Comparison of ENCODE assay signal across 8 cellular contexts in the genomic region with DNA sequence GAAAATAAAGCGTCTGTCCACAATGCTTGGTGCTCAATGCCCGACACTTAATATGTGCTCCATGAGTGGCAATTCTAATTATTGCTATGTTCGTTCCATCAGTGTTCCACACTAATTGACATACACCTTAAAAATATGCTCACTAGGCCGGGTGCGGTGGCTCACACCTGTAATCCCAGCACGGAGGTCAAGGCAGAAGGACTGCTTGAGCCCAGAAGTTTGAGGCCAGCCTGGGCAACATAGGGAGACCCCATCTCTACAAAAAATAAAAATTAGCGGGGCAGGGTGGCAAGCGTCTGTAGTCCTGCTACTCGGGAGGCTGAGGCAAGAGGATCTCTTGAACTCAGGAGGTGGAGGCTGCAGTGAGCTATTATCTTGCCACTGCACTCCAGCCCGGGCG. TPM values are rescaled to one million over a fixed set of nuclear protein-coding genes. Genes with fewer than 3 reads are reported as not detected.
DNase-seq lines count a peak whose midpoint lies in the region; ATAC-seq and TF ChIP-seq lines count a peak whose summit lies in the region.

No MANE protein-coding gene starts in this region.

- TF ChIP-seq POLR2A in NB4 (IDR thresholded peaks at IDR 0.05; ENCODE audit: extremely low read depth, insufficient read length): no peak

- peak overlapping the region; percentile 84 to 91 for H3K4me3 Mint-ChIP-seq in CD14-positive monocyte

- no peaks in the 10 kb centered on the region for H3K36me3 ChIP-seq in neutrophil

- H3K9me3 Mint-ChIP-seq in CD14-positive monocyte: peaks cover 0 to 3% (median 0%) of the 10 kb centered on the region in 7 donors

- peak overlapping the region; percentile 62 for H3K4me3 ChIP-seq in NB4 (ENCODE audit: low read depth, low read length)
- H3K4me3 ChIP-seq in dorsolateral prefrontal cortex: peak overlapping the region; percentile 70 to 99 (median 90)
- H3K4me3 ChIP-seq in neutrophil (ENCODE audit: low read depth in 1 of 2, low read length in 1 of 2): peak overlapping the region; percentile 81 to 89

- H3K27ac ChIP-seq in dorsolateral prefrontal cortex (peak overlapping the region in 54 of 59 donors; percentile 23 to 95 (median 90)), neutrophil (peak overlapping the region; percentile 84)

- peaks cover 43% of the 10 kb centered on the region for H3K4me1 Mint-ChIP-seq in CD14-positive monocyte

- ATAC-seq in GM18907 (IDR thresholded peaks at IDR 0.05; ENCODE audit: unreplicated experiment) (no peak), HG02763 (IDR thresholded peaks at IDR 0.05; ENCODE audit: unreplicated experiment) (no peak), GM21528 (IDR thresholded peaks at IDR 0.05; ENCODE audit: low FRiP score, unreplicated experiment) (no peak)

- no peaks in the 10 kb centered on the region for H3K27me3 ChIP-seq in dorsolateral prefrontal cortex
- H3K27me3 ChIP-seq in neutrophil: peaks cover 2% of the 10 kb centered on the region

- peaks cover 27 to 34% of the 10 kb centered on the region in 2 experiments for H3K4me1 ChIP-seq in neutrophil (ENCODE audit: control insufficient read depth in 1 of 2, insufficient read depth in 1 of 2, low read depth in 1 of 2, low read length in 1 of 2)

- peak overlapping the region; percentile 62 to 93 (median 84) for H3K27ac Mint-ChIP-seq in CD14-positive monocyte

- H3K9me3 ChIP-seq in neutrophil: no peaks in the 10 kb centered on the region

- intact Hi-C loops in CD14-positive monocyte (cut with micrococcal nuclease): loop anchor here (5.0 to 10.0 kb wide), 2 partner anchors 34 to 258 kb away; a partner anchor contains a TSS
- intact Hi-C loops in dorsolateral prefrontal cortex (cut with DNase I): loop anchor here (5.0 to 10.0 kb wide), 9 partner anchors 186 to 628 kb away; a partner anchor contains a TSS

- no peaks in the 10 kb centered on the region for H3K36me3 Mint-ChIP-seq in CD14-positive monocyte

- DNase-seq in CD14-positive monocyte (ENCODE audit: low spot score) (no peak), NB4 (ENCODE audit: low read depth) (no peak), dorsolateral prefrontal cortex (no peak), NCI-H187 treated with DMSO at 0.1 percent for 48 hours (lab: John Stamatoyannopoulos, UW) (no peak)

- H3K27me3 Mint-ChIP-seq in CD14-positive monocyte (ENCODE audit: low read depth in 3 of 3): peaks cover 0 to 2% (median 1%) of the 10 kb centered on the region in 3 donors

- TF ChIP-seq CTCF in CD14-positive monocyte (IDR thresholded peaks at IDR 0.05) (no peak), NB4 (IDR thresholded peaks at IDR 0.05; ENCODE audit: low read depth, low read length) (no peak), dorsolateral prefrontal cortex (IDR thresholded peaks at IDR 0.05 in 54 of 56, conservative IDR thresholded peaks at IDR 0.05 in 2 of 56; ENCODE audit: low read depth in 1 of 56, partially characterized antibody in 56 of 56) (no peak), neutrophil (IDR thresholded peaks at IDR 0.05) (no peak)

RNA-seq across cellular contexts. Expression of a gene that starts 0.6 kb away (rescaled TPM):
- 1 to 10 TPM in 1 of 2 donors, under 1 TPM in 1; 0.73 to 2.4 TPM for polyA plus RNA-seq in CD14-positive monocyte
- total RNA-seq in dorsolateral prefrontal cortex: 100 to 1,000 TPM; 133 to 246 (median 192) TPM

RNA-seq across cellular contexts. Expression of a gene that starts 26.5 kb away (rescaled TPM):
- polyA plus RNA-seq in CD14-positive monocyte: 100 to 1,000 TPM; 201 to 259 TPM
- total RNA-seq in dorsolateral prefrontal cortex: 100 to 1,000 TPM; 346 to 633 (median 442) TPM

RNA-seq across cellular contexts. Expression of a gene that starts 35.9 kb away (rescaled TPM):
- polyA plus RNA-seq in CD14-positive monocyte: 10 to 100 TPM; 28.8 to 41.9 TPM
- total RNA-seq in dorsolateral prefrontal cortex: 100 to 1,000 TPM; 141 to 247 (median 187) TPM
